22 cellular contexts compared by ENCODE assay signal in the genomic region with DNA sequence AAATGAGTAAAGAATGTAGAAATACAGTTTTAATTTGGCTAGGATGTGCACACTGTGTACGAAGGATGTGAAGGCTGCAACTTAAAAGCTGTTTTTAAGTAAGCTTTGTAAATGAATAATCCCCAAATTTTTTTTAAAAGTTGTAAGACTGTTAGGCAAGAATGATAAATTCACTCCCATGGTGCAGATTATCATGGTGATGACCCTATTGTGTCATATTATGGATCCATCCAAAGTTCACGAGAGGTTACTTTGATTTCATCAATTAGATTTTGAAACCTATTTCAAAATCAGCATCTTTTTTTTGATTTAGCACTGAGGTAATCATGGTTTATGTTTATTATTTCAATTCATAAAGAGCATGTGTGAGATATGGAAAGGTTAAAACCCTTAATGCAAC.
"Had no signal": no experiment of that assay in that cellular context is flagged by ENCODE, and none has a peak within 500 bp of the region (broad histone marks: within the 10 kb centered on the region; RNA-seq: fewer than 3 reads in every experiment).

No MANE protein-coding gene starts in this region.

- H3K4me1 Mint-ChIP-seq: naive B cell had no signal

- H3K9me3 Mint-ChIP-seq: dendritic cell treated with granulocyte-macrophage colony-stimulating factor and Interleukin-4, amounts not matched to agents 40 ng/mL and 50 ng/mL, for 4 days; effector memory CD8-positive, alpha-beta T cell; endodermal cell; mesothelial cell of epicardium had no signal

- H3K36me3 ChIP-seq: colonic mucosa, esophagus squamous epithelium, heart right ventricle, left ventricle myocardium inferior, lower lobe of right lung had no signal

- H3K27me3 Mint-ChIP-seq: dendritic cell treated with granulocyte-macrophage colony-stimulating factor and Interleukin-4, amounts not matched to agents 40 ng/mL and 50 ng/mL, for 4 days had no signal

- H3K4me3 Mint-ChIP-seq: dendritic cell treated with granulocyte-macrophage colony-stimulating factor and Interleukin-4, amounts not matched to agents 40 ng/mL and 50 ng/mL, for 4 days; effector memory CD8-positive, alpha-beta T cell; endodermal cell; mesothelial cell of epicardium; naive B cell had no signal

- DNase-seq: colonic mucosa; cortex of kidney; effector CD8-positive, alpha-beta T cell; effector memory CD8-positive, alpha-beta T cell; endodermal cell; erythroblast; esophagus squamous epithelium; foreskin keratinocyte; glutamatergic neuron; head of caudate nucleus; heart right ventricle; hippocampal formation; left cardiac atrium; left ventricle myocardium inferior; lower lobe of right lung; mesenchymal stem cell; mucosa of descending colon; naive B cell had no signal

- H3K27ac Mint-ChIP-seq: dendritic cell treated with granulocyte-macrophage colony-stimulating factor and Interleukin-4, amounts not matched to agents 40 ng/mL and 50 ng/mL, for 4 days; effector memory CD8-positive, alpha-beta T cell; endodermal cell; mesothelial cell of epicardium; naive B cell had no signal

- H3K27me3 ChIP-seq: colonic mucosa, esophagus squamous epithelium, heart right ventricle had no signal

- H3K4me3 ChIP-seq: colonic mucosa, esophagus squamous epithelium, heart right ventricle, left ventricle myocardium inferior, lower lobe of right lung, mucosa of descending colon had no signal

- H3K4me1 ChIP-seq: colonic mucosa, foreskin keratinocyte, lower lobe of right lung had no signal

- H3K36me3 Mint-ChIP-seq: mesothelial cell of epicardium, naive B cell had no signal

- H3K27ac ChIP-seq: colonic mucosa, epithelial cell of prostate, esophagus squamous epithelium, foreskin keratinocyte, heart right ventricle, left ventricle myocardium inferior, lower lobe of right lung had no signal

- H3K9me3 ChIP-seq: colonic mucosa, esophagus squamous epithelium, heart right ventricle, left ventricle myocardium inferior, lower lobe of right lung, mucosa of descending colon had no signal

- ATAC-seq: effector memory CD8-positive, alpha-beta T cell; esophagus mucosa; foreskin keratinocyte; heart right ventricle; left cardiac atrium; lower lobe of right lung; mucosa of descending colon had no signal
